8 cellular contexts compared by ENCODE assay signal in the genomic region with DNA sequence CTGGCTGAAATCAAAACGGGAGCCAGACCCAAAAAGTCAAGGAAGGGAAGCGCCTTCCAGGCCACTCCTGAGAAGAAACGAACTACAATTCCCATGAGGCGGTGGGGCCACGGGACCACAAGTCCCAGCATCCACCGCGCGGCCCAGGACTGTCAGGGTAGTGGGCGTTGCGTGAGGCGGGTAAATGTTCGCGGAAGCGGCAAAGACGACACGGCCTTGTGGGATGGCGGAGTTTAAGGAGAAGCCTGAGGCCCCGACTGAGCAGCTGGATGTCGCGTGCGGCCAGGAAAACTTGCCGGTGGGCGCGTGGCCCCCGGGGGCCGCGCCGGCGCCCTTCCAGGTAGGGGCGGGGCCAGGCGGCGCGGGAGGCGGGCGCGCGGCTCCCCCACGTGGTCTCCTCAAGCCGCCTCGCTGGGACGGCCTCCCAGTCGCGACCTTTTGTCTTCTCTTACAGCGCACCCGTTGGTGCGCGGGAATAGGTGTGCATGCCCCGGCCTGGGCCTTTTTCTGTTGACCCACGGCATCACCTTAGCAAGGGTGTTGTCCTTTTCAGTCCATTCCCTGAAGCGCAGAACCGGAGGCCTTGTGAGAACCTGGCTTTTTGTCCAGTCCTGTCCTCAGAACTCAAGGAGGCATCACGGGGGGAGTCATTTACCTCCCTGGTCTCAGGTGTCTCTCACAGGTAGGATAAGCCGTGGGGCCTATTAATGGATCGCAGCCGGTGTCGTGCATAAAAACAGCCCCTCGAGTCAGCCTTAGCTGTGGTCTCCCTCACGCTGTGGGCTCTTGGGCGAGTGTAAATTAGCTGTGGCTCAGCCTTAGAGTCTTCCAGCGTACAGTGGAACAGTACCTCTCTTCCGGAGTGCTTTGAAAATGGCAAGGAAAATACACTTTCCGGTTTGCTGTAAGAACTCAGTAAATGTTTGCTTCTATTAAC. TPM values are rescaled to one million over a fixed set of nuclear protein-coding genes. Genes with fewer than 3 reads are reported as not detected.
A peak's percentile ranks its signal among the peaks of the same experiment; 100 is the strongest.
DNase-seq lines count a peak whose midpoint lies in the region; ATAC-seq and TF ChIP-seq lines count a peak whose summit lies in the region.

Gene SETMAR (plus strand): TSS at position 183 of the 937 bp plus-strand sequence. CDS start 2 bp downstream, at position 185.

- H3K27me3 Mint-ChIP-seq in endodermal cell (ENCODE audit: insufficient read depth) = no peaks in the 10 kb centered on the region

- H3K27me3 ChIP-seq in NT2/D1 (ENCODE audit: insufficient read depth, insufficient read length) = no peaks in the 10 kb centered on the region
- H3K27me3 ChIP-seq in endodermal cell (ENCODE audit: control insufficient read depth, insufficient read depth, low read length, poor library complexity, severe bottlenecking) = no peaks in the 10 kb centered on the region

- H3K9me3 ChIP-seq in NT2/D1 (ENCODE audit: insufficient read depth, low read length) = peaks cover 6% of the 10 kb centered on the region; the same call in 1 of the 2 replicates
- no peaks in the 10 kb centered on the region for H3K9me3 ChIP-seq in endodermal cell (ENCODE audit: control insufficient read depth, low read length)
- H3K9me3 ChIP-seq in mesodermal cell (ENCODE audit: control insufficient read depth, low read length) = no peaks in the 10 kb centered on the region

- H3K36me3 ChIP-seq in NT2/D1 (ENCODE audit: insufficient read depth, insufficient read length, low read length) (peaks cover 14% of the 10 kb centered on the region), endodermal cell (ENCODE audit: control insufficient read depth, insufficient read depth, low read length) (peaks cover 11% of the 10 kb centered on the region), mesodermal cell (ENCODE audit: control insufficient read depth, insufficient read depth, low read length) (peaks cover 24% of the 10 kb centered on the region)

- peaks cover 22% of the 10 kb centered on the region for H3K4me1 Mint-ChIP-seq in endodermal cell

- no peak for TF ChIP-seq CTCF in endodermal cell (conservative IDR thresholded peaks at IDR 0.05)

- ATAC-seq in GM19468 (IDR thresholded peaks at IDR 0.05; ENCODE audit: extremely low read depth, unreplicated experiment) = peak; percentile 94

- peak within 1 kb of the TSS; percentile 77 for H3K4me3 Mint-ChIP-seq in endodermal cell

- no peaks in the 10 kb centered on the region for H3K4me1 ChIP-seq in NT2/D1 (ENCODE audit: insufficient read depth, insufficient read length)
- H3K4me1 ChIP-seq in endodermal cell (ENCODE audit: control insufficient read depth, insufficient read depth, low read length) = no peaks in the 10 kb centered on the region
- no peaks in the 10 kb centered on the region for H3K4me1 ChIP-seq in mesodermal cell (ENCODE audit: control insufficient read depth, insufficient read depth, low read length, poor library complexity, severe bottlenecking)

- H3K27ac ChIP-seq in endodermal cell (ENCODE audit: low read depth, low read length) = peak within 1 kb of the TSS; percentile 84
- peak within 1 kb of the TSS; percentile 83 for H3K27ac ChIP-seq in mesodermal cell (ENCODE audit: low read depth, low read length, severe bottlenecking)

- DNase-seq in COLO668 (lab: John Stamatoyannopoulos, UW; ENCODE audit: unreplicated experiment) (peak; percentile 83), HS-27A (ENCODE audit: low read depth) (peak; percentile 51), NT2/D1 (ENCODE audit: low read depth, low spot score) (peak; percentile 81), endodermal cell (peak; percentile 97)
- peak; percentile 46 for DNase-seq in activated CD8-positive, alpha-beta memory T cell treated with anti-CD3 and anti-CD28 coated beads, Interleukin-2, amount 50 U/mL, for 1 hour (ENCODE audit: extremely low read depth)
- peak; percentile 64 to 66 for DNase-seq in stimulated activated CD8-positive, alpha-beta memory T cell treated with anti-CD3 and anti-CD28 coated beads, Interleukin-15, amount 100 ng/mL, for 4 hours (ENCODE audit: low read depth in 2 of 2)

- H3K36me3 Mint-ChIP-seq in endodermal cell (ENCODE audit: low read depth) = peaks cover 12% of the 10 kb centered on the region

- H3K9ac ChIP-seq in NT2/D1 (ENCODE audit: insufficient read length, low read depth) (peak within 1 kb of the TSS; percentile 90), endodermal cell (ENCODE audit: extremely low read depth, low read length, poor library complexity, severe bottlenecking) (peak within 1 kb of the TSS; percentile 62)

- no peaks in the 10 kb centered on the region for H3K9me3 Mint-ChIP-seq in endodermal cell

- H3K27ac Mint-ChIP-seq in endodermal cell = peak within 1 kb of the TSS; percentile 97

- 7 to 17% methylated on average over 27 to 62 of the region's 62 CpGs for WGBS in endodermal cell (ENCODE audit: insufficient coverage in 1 of 2, insufficient read length in 1 of 2), 2 experiments
- 7 to 8% methylated on average over 56 to 62 of the region's 62 CpGs for WGBS in mesodermal cell (ENCODE audit: insufficient coverage in 2 of 2), 2 experiments

- peak within 1 kb of the TSS; percentile 69 for H3K4me3 ChIP-seq in NT2/D1 (ENCODE audit: insufficient read length, low read depth)
- H3K4me3 ChIP-seq in endodermal cell (ENCODE audit: low read length) = peak within 1 kb of the TSS; percentile 80
- peak within 1 kb of the TSS; percentile 61 for H3K4me3 ChIP-seq in mesodermal cell (ENCODE audit: extremely low read depth, insufficient read depth, low read length, poor library complexity, severe bottlenecking)

RNA-seq across cellular contexts. Expression of gene SETMAR, which starts in this region (rescaled TPM):
- 10 to 100 TPM; 18.8 to 20.9 TPM for total RNA-seq in endodermal cell
- polyA plus RNA-seq in endodermal cell (2013, experiment 1 of 2) = 31.0 TPM
- polyA plus RNA-seq in endodermal cell (2013, experiment 2 of 2) = 29.1 TPM
- 16.3 TPM for polyA plus RNA-seq in mesodermal cell (2013, experiment 1 of 2)
- polyA plus RNA-seq in mesodermal cell (2013, experiment 2 of 2) = 12.1 TPM

Comparison
In these comparisons a context has a peak if more than half of its experiments do, and no peak if none do; other contexts are left out.
1. Peak in every context shown above with its lines: DNase-seq, ATAC-seq, H3K4me3 ChIP-seq and H3K27ac ChIP-seq.
2. DNase-seq: peak in every context shown above with its lines; median percentile 97 in endodermal cell; 83 in COLO668; 81 in NT2/D1; 65 in stimulated activated CD8-positive, alpha-beta memory T cell treated with anti-CD3 and anti-CD28 coated beads, Interleukin-15, amount 100 ng/mL, for 4 hours; 51 in HS-27A; 46 in activated CD8-positive, alpha-beta memory T cell treated with anti-CD3 and anti-CD28 coated beads, Interleukin-2, amount 50 U/mL, for 1 hour.